8 cellular contexts compared by ENCODE assay signal in genomic region chr9:34636791-34637355, GRCh38. TPM values are rescaled to one million over a fixed set of nuclear protein-coding genes. Genes with fewer than 3 reads are reported as not detected.
A peak's percentile ranks its signal among the peaks of the same experiment; 100 is the strongest.
DNase-seq lines count a peak whose midpoint lies in the region; ATAC-seq, FAIRE-seq and TF ChIP-seq lines count a peak whose summit lies in the region.

No MANE protein-coding gene starts in this region.

- H2BK20ac ChIP-seq in IMR-90 (ENCODE audit: low read depth, low read length) = no peak overlapping the region

- H3K14ac ChIP-seq in IMR-90 (replicated peaks; ENCODE audit: low read depth, low read length) = peak overlapping the region; percentile 61

- dilution Hi-C loops in IMR-90 (cut with HindIII; ENCODE audit: low sequenced_read_pairs, unreplicated experiment) = no loop called here

- H4K91ac ChIP-seq in IMR-90 (ENCODE audit: insufficient read depth, low read depth, low read length) = peak overlapping the region; percentile 80

- H3K9me1 ChIP-seq in IMR-90 (ENCODE audit: insufficient read depth, low read length) = peaks cover 13% of the 10 kb centered on the region; the same call in 1 of the 2 replicates

- TF ChIP-seq CTCF in IMR-90 (conservative IDR thresholded peaks at IDR 0.05; ENCODE audit: low read depth, low read length) = no peak
- TF ChIP-seq CTCF in astrocyte (IDR thresholded peaks at IDR 0.05; ENCODE audit: insufficient read depth, low read depth, low read length) = no peak
- no peak for TF ChIP-seq CTCF in left lung (IDR thresholded peaks at IDR 0.05)
- no peak for TF ChIP-seq CTCF in testis (IDR thresholded peaks at IDR 0.05)

- H3K27me3 Mint-ChIP-seq in astrocyte (ENCODE audit: low read depth, unreplicated experiment) = peaks cover 7% of the 10 kb centered on the region

- BruUV-seq in IMR-90 (replicated peaks; lab: Mats Ljungman, UMichigan) = no TSS peak

- H2AFZ ChIP-seq in IMR-90 (replicated peaks; ENCODE audit: low read length, poor library complexity) (peak overlapping the region; percentile 97), astrocyte (ENCODE audit: low read depth, low read length) (peak overlapping the region; percentile 99)

- peak overlapping the region; percentile 82 for H3K27ac ChIP-seq in IMR-90 (ENCODE audit: insufficient read depth, low read length)
- H3K27ac ChIP-seq in astrocyte (ENCODE audit: low read depth, low read length) = peak overlapping the region; percentile 53
- H3K27ac ChIP-seq in left lung = peak overlapping the region; percentile 68 to 84
- peak overlapping the region; percentile 65 to 83 for H3K27ac ChIP-seq in testis

- intact Hi-C loops in IMR-90 (cut with micrococcal nuclease) = loop anchor here (2.0 kb wide), 1 partner anchor 66 kb away; no protein-coding TSS in a partner anchor
- intact Hi-C loops in left lung (cut with DNase I) = no loop called here
- intact Hi-C loops in testis (cut with DNase I; ENCODE audit: low total_unique reads) = no loop called here

- peak overlapping the region; percentile 89 for H2AK9ac ChIP-seq in IMR-90 (replicated peaks; ENCODE audit: low read depth, low read length, poor library complexity)

- FAIRE-seq in astrocyte (lab: Jason Lieb, UNC) = no peak

- peak overlapping the region; percentile 84 for H3K4me3 ChIP-seq in IMR-90 (ENCODE audit: insufficient read depth, low read depth, low read length)
- peak overlapping the region; percentile 76 for H3K4me3 ChIP-seq in astrocyte (ENCODE audit: insufficient read depth, low read depth, low read length)
- H3K4me3 ChIP-seq in left lung = peak overlapping the region; percentile 66 to 70
- H3K4me3 ChIP-seq in testis = peak overlapping the region; percentile 74 to 78

- WGBS in IMR-90 (ENCODE audit: extremely low coverage in 2 of 2, insufficient read length in 1 of 2), 2 experiments = 0% methylated on average over 11 of the region's 23 CpGs; no CpG with 5 or more reads in 1 of the 2 experiments
- WGBS in testis, 2 donors = 10 to 18% methylated on average over 4 to 23 of the region's 23 CpGs

- POLR2A ChIA-PET in IMR-90 (lab: Charles Lee; ENCODE audit: unreplicated experiment) = interaction anchor here (0.8 to 2.0 kb wide), 2 partner anchors 10 to 17 kb away, joined by 5 to 10 read pairs; partner anchors contain the start of gene GALT

- peak overlapping the region; percentile 77 for H3K9ac ChIP-seq in IMR-90 (ENCODE audit: low read depth, low read length)
- peak overlapping the region; percentile 83 for H3K9ac ChIP-seq in astrocyte (ENCODE audit: low read length)

- H3K36me3 ChIP-seq in IMR-90 (ENCODE audit: control insufficient read depth, insufficient read depth, low read length) (peaks cover 6% of the 10 kb centered on the region), astrocyte (ENCODE audit: insufficient read depth, low read length) (no peaks in the 10 kb centered on the region), left lung (peaks cover 0 to 9% of the 10 kb centered on the region in 2 donors), testis (ENCODE audit: low read depth, missing control alignments) (no peaks in the 10 kb centered on the region)

- no peak overlapping the region for H3K56ac ChIP-seq in IMR-90 (ENCODE audit: extremely low read depth, insufficient read depth, low read length)

- peaks cover 4% of the 10 kb centered on the region for H3K4me1 Mint-ChIP-seq in astrocyte (ENCODE audit: low read depth, unreplicated experiment)

- 0 out of 2 replicates have a peak overlapping the region, but pooled peaks have one; percentile 13 for H4K5ac ChIP-seq in IMR-90 (ENCODE audit: low read depth, low read length)

- H3K79me1 ChIP-seq in IMR-90 (ENCODE audit: low read depth in 1 of 2, low read length in 2 of 2) = peaks cover 13 to 36% of the 10 kb centered on the region in 2 experiments

- in situ Hi-C loops in IMR-90 (cut with MboI; ENCODE audit: low sequenced_read_pairs) = no loop called here

- peak overlapping the region; percentile 55 for H2BK5ac ChIP-seq in IMR-90 (ENCODE audit: low read depth, low read length, poor library complexity, severe bottlenecking)

- H3K9me3 ChIP-seq in IMR-90 (ENCODE audit: control insufficient read depth, insufficient read depth, low read length) (no peaks in the 10 kb centered on the region), astrocyte (ENCODE audit: insufficient read depth, low read depth, low read length) (no peaks in the 10 kb centered on the region), left lung (no peaks in the 10 kb centered on the region), testis (no peaks in the 10 kb centered on the region)

- H3K27me3 ChIP-seq in IMR-90 (ENCODE audit: control insufficient read depth, insufficient read depth, low read length) (no peaks in the 10 kb centered on the region), astrocyte (ENCODE audit: insufficient read depth, low read length) (no peaks in the 10 kb centered on the region), left lung (no peaks in the 10 kb centered on the region), testis (no peaks in the 10 kb centered on the region)

- H3K4me3 Mint-ChIP-seq in astrocyte (ENCODE audit: unreplicated experiment) = peak overlapping the region; percentile 87

- H2BK120ac ChIP-seq in IMR-90 (ENCODE audit: low read depth, low read length) = no peak overlapping the region

- no peaks in the 10 kb centered on the region for H3K9me3 Mint-ChIP-seq in astrocyte (ENCODE audit: unreplicated experiment)

- peak overlapping the region; percentile 98 for H3K4me2 ChIP-seq in IMR-90 (ENCODE audit: low read depth, low read length)
- peak overlapping the region; percentile 99 for H3K4me2 ChIP-seq in astrocyte (ENCODE audit: low read length)

- TF ChIP-seq POLR2A in IMR-90 (IDR thresholded peaks at IDR 0.05; ENCODE audit: low read depth, low read length) (no peak), testis (IDR thresholded peaks at IDR 0.05) (no peak)

- H3K4me1 ChIP-seq in IMR-90 (ENCODE audit: control insufficient read depth, insufficient read depth, low read length) (peaks cover 4% of the 10 kb centered on the region), astrocyte (ENCODE audit: insufficient read depth, low read length) (peaks cover 16% of the 10 kb centered on the region), left lung (peaks cover 11 to 28% of the 10 kb centered on the region in 2 donors), testis (peaks cover 11% of the 10 kb centered on the region)

- ATAC-seq in GM18517 (IDR thresholded peaks at IDR 0.05; ENCODE audit: unreplicated experiment) = peak; percentile 6
- ATAC-seq in IMR-90 (ENCODE audit: low read depth) = no peak; the same call in none of the 2 replicates
- no peak for ATAC-seq in left lung

- peak overlapping the region; percentile 97 for H3K23ac ChIP-seq in IMR-90 (ENCODE audit: low read depth, low read length)

- H4K20me1 ChIP-seq in IMR-90 (ENCODE audit: insufficient read depth, low read length) (peaks cover 9% of the 10 kb centered on the region; the same call in 1 of the 2 replicates), astrocyte (ENCODE audit: insufficient read depth, low read length) (peaks cover 27% of the 10 kb centered on the region)

- peak overlapping the region; percentile 53 for H3K27ac Mint-ChIP-seq in astrocyte (ENCODE audit: unreplicated experiment)

- peak overlapping the region; percentile 96 for H2AK5ac ChIP-seq in IMR-90 (ENCODE audit: low read depth, low read length)

- peak overlapping the region; percentile 60 for H3K4ac ChIP-seq in IMR-90 (ENCODE audit: low read depth, low read length)

- CTCF ChIA-PET in IMR-90 (lab: Yijun Ruan, JAX) = no interaction called here

- DNase-seq in IMR-90 (peak; percentile 22), astrocyte (ENCODE audit: low read depth) (no peak), left lung (no peak), testis (peak; percentile 60), NCI-H226 (no peak), DMS79 (lab: John Stamatoyannopoulos, UW) (no peak)
- no peak for DNase-seq in central memory CD4-positive, alpha-beta T cell

- TF ChIP-seq RAD21 in IMR-90 (IDR thresholded peaks at IDR 0.05; ENCODE audit: low read length) = no peak

- H2BK15ac ChIP-seq in IMR-90 (ENCODE audit: low read depth, low read length) = no peak overlapping the region

- peak overlapping the region; percentile 46 to 96 for H4K8ac ChIP-seq in IMR-90 (ENCODE audit: low read depth in 2 of 2, low read length in 2 of 2)

- peaks cover 3% of the 10 kb centered on the region for H3K36me3 Mint-ChIP-seq in astrocyte (ENCODE audit: low read depth, unreplicated experiment)

- peaks cover 25% of the 10 kb centered on the region for H3K79me2 ChIP-seq in astrocyte (ENCODE audit: insufficient read depth, low read length)

- H3K18ac ChIP-seq in IMR-90 (ENCODE audit: low read depth, low read length) = no peak overlapping the region

RNA-seq across cellular contexts. Expression of gene SIGMAR1, which starts 0.7 kb away (rescaled TPM):
- total RNA-seq in IMR-90 (2012; rRNA removed) (38.6 and 44.6 TPM in 2 replicates), astrocyte (73.2 and 81.3 TPM in 2 replicates), left lung (10 to 100 TPM; 50.5 to 72.1 TPM), testis (10 to 100 TPM; 87.1 to 92.4 TPM)
- polyA plus RNA-seq in IMR-90 (2012; rRNA removed) (88.9 and 93.1 TPM in 2 replicates), testis (ENCODE audit: insufficient read depth, low read depth, low replicate concordance) (50.3 TPM)
- 77.6 and 124 TPM in 2 replicates for polyA plus RNA-seq in IMR-90 (2012; cell fraction: cytosol; rRNA removed)
- 17.7 and 38.8 TPM in 2 replicates for polyA plus RNA-seq in IMR-90 (2012; cell fraction: nucleus; rRNA removed; ENCODE audit: low replicate concordance)

RNA-seq across cellular contexts. Expression of gene ARID3C, which starts 8.0 kb away (rescaled TPM):
- total RNA-seq in IMR-90 (2012; rRNA removed) (not detected in 2 replicates), astrocyte (0.16 and 0.19 TPM in 2 replicates), left lung (not detected), testis (under 1 TPM; 0.31 to 0.37 TPM)
- polyA plus RNA-seq in IMR-90 (2012; rRNA removed) (0.07 TPM in 1 of 2 replicates, not detected in the other), testis (ENCODE audit: insufficient read depth, low read depth, low replicate concordance) (0.45 TPM)
- 0.02 TPM in 1 of 2 replicates, not detected in the other for polyA plus RNA-seq in IMR-90 (2012; cell fraction: cytosol; rRNA removed)
- 0.05 and 0.07 TPM in 2 replicates for polyA plus RNA-seq in IMR-90 (2012; cell fraction: nucleus; rRNA removed; ENCODE audit: low replicate concordance)

RNA-seq across cellular contexts. Expression of gene GALT, which starts 9.6 kb away (rescaled TPM):
- total RNA-seq in IMR-90 (2012; rRNA removed) (12.5 and 15.8 TPM in 2 replicates), astrocyte (30.7 and 33.1 TPM in 2 replicates), left lung (10 to 100 TPM; 42.8 to 44.0 TPM), testis (10 to 100 TPM; 46.1 to 55.6 TPM)
- polyA plus RNA-seq in IMR-90 (2012; rRNA removed) (34.6 and 36.6 TPM in 2 replicates), testis (ENCODE audit: insufficient read depth, low read depth, low replicate concordance) (25.9 TPM)
- 17.9 and 19.0 TPM in 2 replicates for polyA plus RNA-seq in IMR-90 (2012; cell fraction: cytosol; rRNA removed)
- 231 and 346 TPM in 2 replicates for polyA plus RNA-seq in IMR-90 (2012; cell fraction: nucleus; rRNA removed; ENCODE audit: low replicate concordance)

RNA-seq across cellular contexts. Expression of gene IL11RA, which starts 15.1 kb away (rescaled TPM):
- total RNA-seq in IMR-90 (2012; rRNA removed) (6.9 and 8.2 TPM in 2 replicates), astrocyte (22.2 and 28.0 TPM in 2 replicates), left lung (10 to 100 TPM; 13.8 to 17.6 TPM), testis (10 to 100 TPM; 39.8 to 58.0 TPM)
- polyA plus RNA-seq in IMR-90 (2012; rRNA removed) (15.9 and 19.2 TPM in 2 replicates), testis (ENCODE audit: insufficient read depth, low read depth, low replicate concordance) (28.7 TPM)
- polyA plus RNA-seq in IMR-90 (2012; cell fraction: cytosol; rRNA removed) = 15.4 and 16.4 TPM in 2 replicates
- 81.4 and 161 TPM in 2 replicates for polyA plus RNA-seq in IMR-90 (2012; cell fraction: nucleus; rRNA removed; ENCODE audit: low replicate concordance)

RNA-seq across cellular contexts. Expression of gene DCTN3, which starts 16.6 kb away (rescaled TPM):
- 104 and 122 TPM in 2 replicates for total RNA-seq in IMR-90 (2012; rRNA removed)
- 183 and 186 TPM in 2 replicates for polyA plus RNA-seq in IMR-90 (2012; rRNA removed)
- 177 and 196 TPM in 2 replicates for polyA plus RNA-seq in IMR-90 (2012; cell fraction: cytosol; rRNA removed)
- polyA plus RNA-seq in IMR-90 (2012; cell fraction: nucleus; rRNA removed; ENCODE audit: low replicate concordance) = 103 and 138 TPM in 2 replicates
- 93.0 and 94.8 TPM in 2 replicates for total RNA-seq in astrocyte
- 10 to 100 TPM; 69.8 to 70.4 TPM for total RNA-seq in left lung
- total RNA-seq in testis = 10 to 100 TPM; 55.1 to 78.5 TPM
- polyA plus RNA-seq in testis (ENCODE audit: insufficient read depth, low read depth, low replicate concordance) = 82.9 TPM

Comparison
In these comparisons a context has a peak if more than half of its experiments do, and no peak if none do; other contexts are left out.
1. DNase-seq: peak in IMR-90 (single experiment) and testis (single experiment); none in astrocyte (single experiment), left lung (0 of 2), NCI-H226 (single experiment), central memory CD4-positive, alpha-beta T cell (single experiment) and DMS79 (single experiment).
2. Peak in every context shown above with its lines, with median percentiles within 50 percentile points of each other: H3K27ac ChIP-seq and H3K4me3 ChIP-seq.